Comparison of ENCODE assay signal across 19 cellular contexts in genomic region chr2:1967242-1968210, GRCh38.
DNase-seq lines count a peak whose midpoint lies in the region; ATAC-seq and TF ChIP-seq lines count a peak whose summit lies in the region.
"Had no signal": no experiment of that assay in that cellular context is flagged by ENCODE, and none has a peak within 500 bp of the region (broad histone marks: within the 10 kb centered on the region; RNA-seq: fewer than 3 reads in every experiment).

No MANE protein-coding gene starts in this region.

- H3K27ac Mint-ChIP-seq in brain: peak overlapping the region in 4 of 5 experiments; percentile 77 to 89 (median 88)
- H3K27ac Mint-ChIP-seq: activated naive CD8-positive, alpha-beta T cell; activated T-cell treated with anti-CD3 and anti-CD28 coated beads, Interleukin-2, amount 50 U/mL, for 72 hours; stimulated activated naive CD8-positive, alpha-beta T cell treated with anti-CD3 and anti-CD28 coated beads, Interleukin-15, Interleukin-2, amounts not matched to agents 100 ng/mL and 50 ng/mL, for 24 hours had no signal

- no peaks in the 10 kb centered on the region for H3K27me3 ChIP-seq in neural cell (ENCODE audit: insufficient read depth, low read depth, low read length)
- H3K27me3 ChIP-seq: vagina had no signal

- DNase-seq in left ventricle myocardium superior (no peak), left cardiac atrium (no peak)
- DNase-seq: activated T-cell treated with anti-CD3 and anti-CD28 coated beads, Interleukin-2, amount 50 U/mL, for 72 hours; esophagus squamous epithelium; GDM1; GM23248; immature natural killer cell; NCI-H2171 treated with DMSO at 0.1 percent for 48 hours had no signal

- no peak for TF ChIP-seq CTCF in brain (conservative IDR thresholded peaks at IDR 0.05)
- no peak for TF ChIP-seq CTCF in neural cell (IDR thresholded peaks at IDR 0.05; ENCODE audit: poor library complexity, severe bottlenecking)

- ATAC-seq in left ventricle myocardium superior (peak; percentile 17), left cardiac atrium (no peak), GM21825 (IDR thresholded peaks at IDR 0.05; ENCODE audit: unreplicated experiment) (no peak), GM19324 (IDR thresholded peaks at IDR 0.05; ENCODE audit: low FRiP score, unreplicated experiment) (no peak), HG02840 (IDR thresholded peaks at IDR 0.05; ENCODE audit: low FRiP score, unreplicated experiment) (no peak)
- no peak for ATAC-seq in activated CD4-positive, CD25-positive, alpha-beta regulatory T cell treated with anti-CD3 and anti-CD28 coated beads, Interleukin-2, amount 50 U/mL, for 24 hours
- ATAC-seq: activated T-cell treated with anti-CD3 and anti-CD28 coated beads, Interleukin-2, amount 50 U/mL, for 72 hours; GM12878 had no signal

- peak overlapping the region; percentile 58 for H3K27ac ChIP-seq in neural cell (ENCODE audit: low read length)
- H3K27ac ChIP-seq: esophagus squamous epithelium, GM23248, vagina had no signal

- H3K9ac ChIP-seq in neural cell (ENCODE audit: low read length): no peak overlapping the region
- H3K9ac ChIP-seq: GM23248 had no signal

- no peaks in the 10 kb centered on the region for H4K20me1 ChIP-seq in neural cell (ENCODE audit: insufficient read depth)

- H3F3A ChIP-seq in neural cell (ENCODE audit: insufficient read depth, low read length, poor library complexity, severe bottlenecking): no peaks in the 10 kb centered on the region

- peaks cover 4 to 16% (median 6%) of the 10 kb centered on the region in 5 experiments for H3K9me3 Mint-ChIP-seq in brain
- H3K9me3 Mint-ChIP-seq: activated T-cell treated with anti-CD3 and anti-CD28 coated beads, Interleukin-2, amount 50 U/mL, for 72 hours; immature natural killer cell; stimulated activated naive CD8-positive, alpha-beta T cell treated with anti-CD3 and anti-CD28 coated beads, Interleukin-15, Interleukin-2, amounts not matched to agents 100 ng/mL and 50 ng/mL, for 24 hours had no signal

- intact Hi-C loops in left ventricle myocardium superior (cut with micrococcal nuclease): no loop called here
- intact Hi-C loops in left cardiac atrium (cut with DNase I): no loop called here

- no peaks in the 10 kb centered on the region for H3K9me2 ChIP-seq in neural cell (ENCODE audit: insufficient read depth, low read length)

- H3K27me3 Mint-ChIP-seq in brain: peaks cover 6% of the 10 kb centered on the region
- H3K27me3 Mint-ChIP-seq: activated naive CD8-positive, alpha-beta T cell; stimulated activated naive CD8-positive, alpha-beta T cell treated with anti-CD3 and anti-CD28 coated beads, Interleukin-15, Interleukin-2, amounts not matched to agents 100 ng/mL and 50 ng/mL, for 24 hours had no signal

- TF ChIP-seq EP300 in neural cell (conservative IDR thresholded peaks at IDR 0.05; ENCODE audit: poor library complexity, severe bottlenecking): no peak

- peak overlapping the region; percentile 26 for H3K4me3 ChIP-seq in neural cell (ENCODE audit: low read length)
- H3K4me3 ChIP-seq: esophagus squamous epithelium, GM12878, GM23248, vagina had no signal

- peak overlapping the region in 2 of 5 experiments; percentile 38 to 45 for H3K4me3 Mint-ChIP-seq in brain
- H3K4me3 Mint-ChIP-seq: activated naive CD8-positive, alpha-beta T cell; activated T-cell treated with anti-CD3 and anti-CD28 coated beads, Interleukin-2, amount 50 U/mL, for 72 hours; immature natural killer cell; nephron; stimulated activated naive CD8-positive, alpha-beta T cell treated with anti-CD3 and anti-CD28 coated beads, Interleukin-15, Interleukin-2, amounts not matched to agents 100 ng/mL and 50 ng/mL, for 24 hours had no signal

- no peaks in the 10 kb centered on the region for H3K79me2 ChIP-seq in neural cell (replicated peaks; ENCODE audit: insufficient read depth, low read length)

- no peak overlapping the region for H2AFZ ChIP-seq in neural cell (ENCODE audit: low read depth, low read length)
- H2AFZ ChIP-seq: GM23248 had no signal

- no peak for TF ChIP-seq RAD21 in neural cell (conservative IDR thresholded peaks at IDR 0.05)

- peaks cover 16% of the 10 kb centered on the region for H3K36me3 Mint-ChIP-seq in brain
- H3K36me3 Mint-ChIP-seq: activated naive CD8-positive, alpha-beta T cell; immature natural killer cell had no signal

- no peaks in the 10 kb centered on the region for H3K36me3 ChIP-seq in neural cell (ENCODE audit: insufficient read depth, low read length)
- H3K36me3 ChIP-seq: esophagus squamous epithelium, vagina had no signal

- peaks cover 72% of the 10 kb centered on the region for H3K4me1 Mint-ChIP-seq in brain
- H3K4me1 Mint-ChIP-seq: immature natural killer cell had no signal

- no peak overlapping the region for H3K4me2 ChIP-seq in neural cell (ENCODE audit: low read length)

- H3K9me3 ChIP-seq in neural cell (ENCODE audit: low read length): no peaks in the 10 kb centered on the region
- H3K9me3 ChIP-seq: vagina had no signal

TF ChIP-seq in neural cell, 6 proteins besides CTCF, POLR2A, EP300 and RAD21:
- TF ChIP-seq POLR2AphosphoS5 (IDR thresholded peaks at IDR 0.05) (no peak), SMC3 (conservative IDR thresholded peaks at IDR 0.05; ENCODE audit: poor library complexity) (no peak), TAF1 (IDR thresholded peaks at IDR 0.05; ENCODE audit: low read depth) (no peak), EZH2 (IDR thresholded peaks at IDR 0.05; ENCODE audit: borderline replicate concordance, insufficient read depth, low read length, poor library complexity, severe bottlenecking) (no peak), REST (IDR thresholded peaks at IDR 0.05; ENCODE audit: borderline replicate concordance) (no peak), MXI1 (conservative IDR thresholded peaks at IDR 0.05; ENCODE audit: poor library complexity, severe bottlenecking) (no peak)
